ENCODE assay signal across 8 cellular contexts in genomic region chr13:25286308-25286968, GRCh38. TPM values are rescaled to one million over a fixed set of nuclear protein-coding genes. Genes with fewer than 3 reads are reported as not detected.
DNase-seq lines count a peak whose midpoint lies in the region; ATAC-seq and TF ChIP-seq lines count a peak whose summit lies in the region.

No MANE protein-coding gene starts in this region.

- peak overlapping the region; percentile 84 for H3K4me2 ChIP-seq in DOHH2 (ENCODE audit: low read length)

- peaks cover 6% of the 10 kb centered on the region; the same call in 1 of the 2 replicates for H4K20me1 ChIP-seq in DOHH2 (ENCODE audit: control insufficient read depth, insufficient read depth, low read depth, low read length)

- peak; percentile 25 for ATAC-seq in GM21390 (IDR thresholded peaks at IDR 0.05; ENCODE audit: unreplicated experiment)
- no peak for ATAC-seq in HG03457 (IDR thresholded peaks at IDR 0.05; ENCODE audit: unreplicated experiment)

- H3K36me3 ChIP-seq in DOHH2 (ENCODE audit: control insufficient read depth, low read length), result peaks cover 25% of the 10 kb centered on the region
- H3K36me3 ChIP-seq in WERI-Rb-1, result peaks cover 23% of the 10 kb centered on the region
- H3K36me3 ChIP-seq in endocrine pancreas (ENCODE audit: control insufficient read depth, insufficient read depth, low read length), result no peaks in the 10 kb centered on the region
- no peaks in the 10 kb centered on the region for H3K36me3 ChIP-seq in tibial nerve

- DNase-seq in M059J (ENCODE audit: low read depth), result peak; percentile 60
- DNase-seq in WERI-Rb-1, result no peak
- DNase-seq in medulla oblongata (ENCODE audit: extremely low spot score), result peak; percentile 65
- DNase-seq in tibial nerve (ENCODE audit: low spot score in 2 of 2), result peak in 1 of 2 donors; percentile 35

- H3K27ac ChIP-seq in DOHH2 (ENCODE audit: low read depth, low read length), result peak overlapping the region; percentile 90
- peak overlapping the region; percentile 90 for H3K27ac ChIP-seq in WERI-Rb-1
- peak overlapping the region; percentile 62 to 93 (median 90) for H3K27ac ChIP-seq in tibial nerve

- peaks cover 55% of the 10 kb centered on the region for H3K79me2 ChIP-seq in DOHH2 (ENCODE audit: control insufficient read depth, low read length)

- TF ChIP-seq EP300 in tibial nerve (IDR thresholded peaks at IDR 0.05), result no peak

- H3K9me3 ChIP-seq in DOHH2 (ENCODE audit: control insufficient read depth, insufficient read depth, low read length) (no peaks in the 10 kb centered on the region), WERI-Rb-1 (ENCODE audit: severe bottlenecking) (no peaks in the 10 kb centered on the region), endocrine pancreas (ENCODE audit: control insufficient read depth, low read length) (no peaks in the 10 kb centered on the region), tibial nerve (no peaks in the 10 kb centered on the region)

- H3K4me1 ChIP-seq in DOHH2 (ENCODE audit: control insufficient read depth, low read length) (peaks cover 41% of the 10 kb centered on the region), endocrine pancreas (ENCODE audit: control insufficient read depth, insufficient read depth, low read length) (peaks cover 7% of the 10 kb centered on the region), tibial nerve (peaks cover 0 to 40% (median 11%) of the 10 kb centered on the region in 4 donors)

- H3K27me3 ChIP-seq in DOHH2 (ENCODE audit: control insufficient read depth, low read length) (no peaks in the 10 kb centered on the region), WERI-Rb-1 (ENCODE audit: insufficient read depth, low read depth, severe bottlenecking) (no peaks in the 10 kb centered on the region), endocrine pancreas (ENCODE audit: control insufficient read depth, insufficient read depth, low read length) (no peaks in the 10 kb centered on the region), tibial nerve (no peaks in the 10 kb centered on the region)

- 5 to 7% methylated on average over 25 of the region's 25 CpGs for WGBS in tibial nerve, 2 donors

- H3K4me3 ChIP-seq in DOHH2 (ENCODE audit: low read length), result peak overlapping the region; percentile 86
- H3K4me3 ChIP-seq in WERI-Rb-1 (ENCODE audit: low read depth, low read length), result peak overlapping the region; percentile 92
- peak overlapping the region; percentile 97 for H3K4me3 ChIP-seq in endocrine pancreas (ENCODE audit: control insufficient read depth, insufficient read depth, low read length)
- H3K4me3 ChIP-seq in tibial nerve, result peak overlapping the region; percentile 70 to 92 (median 92)

- H3K9me2 ChIP-seq in DOHH2 (replicated peaks; ENCODE audit: control insufficient read depth, low read length), result no peaks in the 10 kb centered on the region

- TF ChIP-seq POLR2A in tibial nerve (IDR thresholded peaks at IDR 0.05), result no peak

- H3K9ac ChIP-seq in endocrine pancreas (ENCODE audit: control insufficient read depth, insufficient read depth, low read length), result peak overlapping the region; percentile 68

- TF ChIP-seq CTCF in DOHH2 (IDR thresholded peaks at IDR 0.05; ENCODE audit: low read depth, low read length, poor library complexity, severe bottlenecking) (no peak), WERI-Rb-1 (IDR thresholded peaks at IDR 0.05; ENCODE audit: low read depth, low read length) (no peak), tibial nerve (IDR thresholded peaks at IDR 0.05) (no peak)

- H3F3A ChIP-seq in DOHH2 (ENCODE audit: control insufficient read depth, insufficient read depth), result peaks cover 15% of the 10 kb centered on the region

RNA-seq across cellular contexts. Expression of gene MTMR6, which starts 0.8 kb away (rescaled TPM):
- 20.3 and 20.9 TPM in 2 replicates for total RNA-seq in M059J (2014; rRNA removed; shearing (Covaris generic))
- 10 to 100 TPM; 16.5 to 19.0 (median 18.2) TPM for total RNA-seq in tibial nerve

RNA-seq across cellular contexts. Expression of gene NUP58, which starts 15.0 kb away (rescaled TPM):
- total RNA-seq in M059J (2014; rRNA removed; shearing (Covaris generic)), result 55.5 and 72.1 TPM in 2 replicates
- total RNA-seq in tibial nerve, result 100 to 1,000 TPM in 1 of 4 donors, 10 to 100 TPM in 3; 59.0 to 135 (median 63.1) TPM
